In genomic region chr6:33314943-33315752, GRCh38 we compare ENCODE assay signal across 8 cellular contexts. TPM values are rescaled to one million over a fixed set of nuclear protein-coding genes. Genes with fewer than 3 reads are reported as not detected.
DNase-seq lines count a peak whose midpoint lies in the region; ATAC-seq and TF ChIP-seq lines count a peak whose summit lies in the region.

No MANE protein-coding gene starts in this region.

- peaks cover 0 to 28% (median 0%) of the 10 kb centered on the region in 3 donors for H3K36me3 ChIP-seq in Peyer's patch

- H3K4me3 Mint-ChIP-seq in endothelial cell (ENCODE audit: unreplicated experiment) (peak overlapping the region; percentile 80), nephron (peak overlapping the region; percentile 97 to 98 (median 97))

- H3K36me3 Mint-ChIP-seq in endothelial cell (ENCODE audit: low read depth, unreplicated experiment) (peaks cover 19% of the 10 kb centered on the region), nephron (ENCODE audit: low read depth) (peaks cover 19% of the 10 kb centered on the region)

- peak; percentile 54 to 89 (median 87) for DNase-seq in Peyer's patch
- DNase-seq in endothelial cell (ENCODE audit: low spot score): peak; percentile 28
- DNase-seq in NCI-H2196 (lab: John Stamatoyannopoulos, UW; ENCODE audit: unreplicated experiment): no peak
- no peak for DNase-seq in superior temporal gyrus (ENCODE audit: extremely low spot score)
- DNase-seq in NOMO-1 treated with dmso at 0.1 percent for 144 hours (lab: John Stamatoyannopoulos, UW; ENCODE audit: unreplicated experiment): no peak

- peaks cover 41% of the 10 kb centered on the region for H3K4me1 Mint-ChIP-seq in endothelial cell (ENCODE audit: unreplicated experiment)
- H3K4me1 Mint-ChIP-seq in nephron: peaks cover 58% of the 10 kb centered on the region

- peak overlapping the region; percentile 67 to 90 (median 80) for H3K4me3 ChIP-seq in Peyer's patch

- peak; percentile 31 for TF ChIP-seq POLR2A in GM15510 (IDR thresholded peaks at IDR 0.05; ENCODE audit: borderline replicate concordance, extremely low read depth, insufficient read length)
- peak; percentile 17 to 40 for TF ChIP-seq POLR2A in Peyer's patch (IDR thresholded peaks at IDR 0.05)
- TF ChIP-seq POLR2A in GM18505 (IDR thresholded peaks at IDR 0.05; ENCODE audit: borderline replicate concordance, extremely low read depth, insufficient read depth, insufficient read length): no peak

- TF ChIP-seq CTCF in Peyer's patch (IDR thresholded peaks at IDR 0.05): no peak
- TF ChIP-seq CTCF in endothelial cell (IDR thresholded peaks at IDR 0.05; ENCODE audit: unreplicated experiment): no peak
- no peak for TF ChIP-seq CTCF in nephron (IDR thresholded peaks at IDR 0.05; ENCODE audit: unreplicated experiment in 3 of 3)

- peaks cover 4 to 65% (median 23%) of the 10 kb centered on the region in 4 donors for H3K4me1 ChIP-seq in Peyer's patch

- H3K9me3 ChIP-seq in Peyer's patch: no peaks in the 10 kb centered on the region

- H3K27ac Mint-ChIP-seq in endothelial cell (ENCODE audit: unreplicated experiment) (peak overlapping the region; percentile 86), nephron (peak overlapping the region; percentile 95 to 98 (median 96))

- H3K9me3 Mint-ChIP-seq in endothelial cell (ENCODE audit: unreplicated experiment) (no peaks in the 10 kb centered on the region), nephron (no peaks in the 10 kb centered on the region)

- H3K27me3 Mint-ChIP-seq in endothelial cell (ENCODE audit: unreplicated experiment) (peaks cover 12% of the 10 kb centered on the region), nephron (ENCODE audit: low read depth) (peaks cover 13% of the 10 kb centered on the region)

- H3K27me3 ChIP-seq in Peyer's patch: no peaks in the 10 kb centered on the region

- H3K27ac ChIP-seq in Peyer's patch: peak overlapping the region; percentile 92 to 99 (median 96)

- ATAC-seq in GM18505 (IDR thresholded peaks at IDR 0.05; ENCODE audit: unreplicated experiment): no peak

RNA-seq across cellular contexts. Expression of gene TAPBP, which starts 1.3 kb away (rescaled TPM):
- total RNA-seq in Peyer's patch: 100 to 1,000 TPM in 3 of 4 donors, 10 to 100 TPM in 1; 73.4 to 324 (median 204) TPM
- total RNA-seq in endothelial cell (ENCODE audit: unreplicated experiment): 57.1 TPM

RNA-seq across cellular contexts. Expression of gene ZBTB22, which starts 2.4 kb away (rescaled TPM):
- total RNA-seq in Peyer's patch (10 to 100 TPM; 11.6 to 27.6 (median 20.2) TPM), endothelial cell (ENCODE audit: unreplicated experiment) (16.9 TPM)

RNA-seq across cellular contexts. Expression of gene DAXX, which starts 7.6 kb away (rescaled TPM):
- total RNA-seq in Peyer's patch (10 to 100 TPM; 40.1 to 86.6 (median 45.9) TPM), endothelial cell (ENCODE audit: unreplicated experiment) (49.6 TPM)

RNA-seq across cellular contexts. Expression of gene RGL2, which starts 16.4 kb away (rescaled TPM):
- total RNA-seq in Peyer's patch (10 to 100 TPM; 15.4 to 89.1 (median 39.4) TPM), endothelial cell (ENCODE audit: unreplicated experiment) (167 TPM)

RNA-seq across cellular contexts. Expression of gene PFDN6, which starts 25.7 kb away (rescaled TPM):
- 10 to 100 TPM; 12.4 to 24.8 (median 14.4) TPM for total RNA-seq in Peyer's patch
- 33.3 TPM for total RNA-seq in endothelial cell (ENCODE audit: unreplicated experiment)

Comparison
In these comparisons a context has a peak if more than half of its experiments do, and no peak if none do; other contexts are left out.
1. DNase-seq: peak in Peyer's patch (3 of 3) and endothelial cell (single experiment); none in NCI-H2196 (single experiment), superior temporal gyrus (single experiment) and NOMO-1 treated with dmso at 0.1 percent for 144 hours (single experiment).